Comparison of ENCODE assay signal across 1 cellular context in the genomic region with DNA sequence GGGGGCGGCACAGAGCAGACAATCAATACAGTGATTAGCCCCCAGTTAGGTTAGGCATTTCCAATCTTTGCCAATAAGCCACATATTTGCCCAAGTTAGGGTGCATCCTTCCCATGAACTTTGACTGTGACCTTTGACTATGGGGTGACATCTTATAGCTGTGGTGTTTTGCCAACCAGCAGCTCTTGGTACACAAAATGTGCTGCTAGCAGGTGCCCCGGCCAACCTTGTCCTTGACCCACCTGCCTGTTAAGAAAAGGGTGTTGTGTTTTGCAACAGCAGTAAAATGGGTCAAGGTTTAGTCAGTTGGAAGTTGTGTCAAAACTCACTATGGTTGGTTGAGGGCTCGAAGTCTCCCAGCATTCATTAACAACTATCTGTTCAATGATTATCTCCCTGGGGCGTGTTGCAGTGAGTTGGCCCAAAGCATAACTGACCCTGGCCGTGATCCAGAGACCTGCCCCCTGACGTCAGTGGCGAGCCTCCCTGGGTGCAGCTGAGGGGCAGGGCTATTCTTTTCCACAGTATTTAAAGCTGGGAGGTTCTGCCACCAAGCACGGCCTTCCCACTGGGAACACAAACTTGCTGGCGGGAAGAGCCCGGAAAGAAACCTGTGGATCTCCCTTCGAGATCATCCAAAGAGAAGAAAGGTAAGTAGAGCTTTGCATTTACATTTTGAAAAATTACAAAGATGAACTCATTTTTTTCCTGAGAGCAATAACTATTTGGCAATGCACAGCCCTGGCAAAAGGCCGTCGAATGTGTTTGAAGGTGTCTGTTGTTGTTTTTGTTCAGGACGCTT.
TF ChIP-seq lines count a peak whose summit lies in the region.

TSS of gene PCK1 (plus strand) at position 557 of the 802 bp plus-strand sequence. CDS start 302 bp downstream, outside the sequence.

TF ChIP-seq in HepG2, 621 proteins besides CTCF, POLR2A, EP300 and RAD21 (continued from another document and continues in another):
- TF ChIP-seq, protein P1, sequence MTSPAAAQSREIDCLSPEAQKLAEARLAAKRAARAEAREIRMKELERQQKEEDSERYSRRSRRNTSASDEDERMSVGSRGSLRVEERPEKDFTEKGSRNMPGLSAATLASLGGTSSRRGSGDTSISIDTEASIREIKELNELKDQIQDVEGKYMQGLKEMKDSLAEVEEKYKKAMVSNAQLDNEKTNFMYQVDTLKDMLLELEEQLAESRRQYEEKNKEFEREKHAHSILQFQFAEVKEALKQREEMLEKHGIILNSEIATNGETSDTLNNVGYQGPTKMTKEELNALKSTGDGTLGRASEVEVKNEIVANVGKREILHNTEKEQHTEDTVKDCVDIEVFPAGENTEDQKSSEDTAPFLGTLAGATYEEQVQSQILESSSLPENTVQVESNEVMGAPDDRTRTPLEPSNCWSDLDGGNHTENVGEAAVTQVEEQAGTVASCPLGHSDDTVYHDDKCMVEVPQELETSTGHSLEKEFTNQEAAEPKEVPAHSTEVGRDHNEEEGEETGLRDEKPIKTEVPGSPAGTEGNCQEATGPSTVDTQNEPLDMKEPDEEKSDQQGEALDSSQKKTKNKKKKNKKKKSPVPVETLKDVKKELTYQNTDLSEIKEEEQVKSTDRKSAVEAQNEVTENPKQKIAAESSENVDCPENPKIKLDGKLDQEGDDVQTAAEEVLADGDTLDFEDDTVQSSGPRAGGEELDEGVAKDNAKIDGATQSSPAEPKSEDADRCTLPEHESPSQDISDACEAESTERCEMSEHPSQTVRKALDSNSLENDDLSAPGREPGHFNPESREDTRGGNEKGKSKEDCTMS (CRISPR knock-in tag; conservative IDR thresholded peaks at IDR 0.05) = no peak
- TF ChIP-seq EZH2 (conservative IDR thresholded peaks at IDR 0.05; ENCODE audit: low read depth, low read length) (no peak), ZNF724P (CRISPR knock-in tag; IDR thresholded peaks at IDR 0.05; ENCODE audit: borderline replicate concordance) (peak; percentile 15; the same call in 1 of the 2 replicates), ETV6 (CRISPR knock-in tag; conservative IDR thresholded peaks at IDR 0.05) (no peak), ZNF3 (CRISPR knock-in tag; IDR thresholded peaks at IDR 0.05) (peak; percentile 64; the same call in 1 of the 2 replicates), SMAD1 (CRISPR knock-in tag; IDR thresholded peaks at IDR 0.05; ENCODE audit: borderline replicate concordance, low read depth) (no peak), NFE2L1 (CRISPR knock-in tag; IDR thresholded peaks at IDR 0.05; ENCODE audit: borderline replicate concordance) (no peak), NR1H2 (CRISPR knock-in tag; IDR thresholded peaks at IDR 0.05; ENCODE audit: borderline replicate concordance, low read depth) (no peak), PCBP2 (optimal IDR thresholded peaks at IDR 0.05; ENCODE audit: low read depth, low read length, poor library complexity, severe bottlenecking) (no peak), SOX5 (CRISPR knock-in tag; IDR thresholded peaks at IDR 0.05; ENCODE audit: borderline replicate concordance) (peak; percentile 94), ZNF782 (CRISPR knock-in tag; IDR thresholded peaks at IDR 0.05; ENCODE audit: borderline replicate concordance) (0 out of 2 replicates have a peak, but pooled peaks have one; percentile 66), ZMYM2 (CRISPR knock-in tag; IDR thresholded peaks at IDR 0.05) (peak; percentile 92), THRA (CRISPR knock-in tag; IDR thresholded peaks at IDR 0.05; ENCODE audit: borderline replicate concordance) (peak; percentile 92; the same call in 1 of the 2 replicates), ZNF513 (CRISPR knock-in tag; conservative IDR thresholded peaks at IDR 0.05) (no peak), ZNF326 (CRISPR knock-in tag; IDR thresholded peaks at IDR 0.05; ENCODE audit: borderline replicate concordance) (no peak), HMGXB3 (CRISPR knock-in tag; IDR thresholded peaks at IDR 0.05; ENCODE audit: borderline replicate concordance) (no peak), ZNF367 (CRISPR knock-in tag; IDR thresholded peaks at IDR 0.05; ENCODE audit: borderline replicate concordance) (no peak), ZNF746 (CRISPR knock-in tag; IDR thresholded peaks at IDR 0.05) (peak; percentile 78), ZFP1 (CRISPR knock-in tag; IDR thresholded peaks at IDR 0.05) (peak; percentile 91), ZSCAN21 (CRISPR knock-in tag; IDR thresholded peaks at IDR 0.05; ENCODE audit: borderline replicate concordance) (peak; percentile 73), FOXK2 (IDR thresholded peaks at IDR 0.05) (peak; percentile 61), ZNF235 (CRISPR knock-in tag; IDR thresholded peaks at IDR 0.05; ENCODE audit: borderline replicate concordance) (no peak), SMC3 (IDR thresholded peaks at IDR 0.05; ENCODE audit: low read length) (peak; percentile 44), THAP11 (CRISPR knock-in tag; IDR thresholded peaks at IDR 0.05) (peak; percentile 83), BRCA1 (CRISPR knock-in tag; IDR thresholded peaks at IDR 0.05) (peak; percentile 79; the same call in 1 of the 2 replicates), ZMAT3 (CRISPR knock-in tag; conservative IDR thresholded peaks at IDR 0.05) (peak; percentile 96), ZNF264 (CRISPR knock-in tag; IDR thresholded peaks at IDR 0.05) (peak; percentile 88), FOXP4 (CRISPR knock-in tag; IDR thresholded peaks at IDR 0.05) (peak; percentile 90), MED13 (CRISPR knock-in tag; IDR thresholded peaks at IDR 0.05) (no peak; the same call in 1 of the 2 replicates), NR2F2 (IDR thresholded peaks at IDR 0.05; ENCODE audit: borderline replicate concordance, low read depth) (peak; percentile 98), MIER2 (CRISPR knock-in tag; IDR thresholded peaks at IDR 0.05) (peak; percentile 67; the same call in 1 of the 2 replicates), MAF1 (CRISPR knock-in tag; IDR thresholded peaks at IDR 0.05; ENCODE audit: borderline replicate concordance) (no peak), IKZF4 (CRISPR knock-in tag; IDR thresholded peaks at IDR 0.05; ENCODE audit: borderline replicate concordance, low read depth, not compliant biosample characterization) (peak; percentile 78), SMAD3 (CRISPR knock-in tag; IDR thresholded peaks at IDR 0.05) (peak; percentile 76; the same call in 1 of the 2 replicates), SYNCRIP (IDR thresholded peaks at IDR 0.05; ENCODE audit: insufficient read depth, low read depth, low read length) (no peak), HDAC2 (CRISPR knock-in tag; IDR thresholded peaks at IDR 0.05) (peak; percentile 96; the same call in 1 of the 2 replicates)
- TF ChIP-seq, protein P2, sequence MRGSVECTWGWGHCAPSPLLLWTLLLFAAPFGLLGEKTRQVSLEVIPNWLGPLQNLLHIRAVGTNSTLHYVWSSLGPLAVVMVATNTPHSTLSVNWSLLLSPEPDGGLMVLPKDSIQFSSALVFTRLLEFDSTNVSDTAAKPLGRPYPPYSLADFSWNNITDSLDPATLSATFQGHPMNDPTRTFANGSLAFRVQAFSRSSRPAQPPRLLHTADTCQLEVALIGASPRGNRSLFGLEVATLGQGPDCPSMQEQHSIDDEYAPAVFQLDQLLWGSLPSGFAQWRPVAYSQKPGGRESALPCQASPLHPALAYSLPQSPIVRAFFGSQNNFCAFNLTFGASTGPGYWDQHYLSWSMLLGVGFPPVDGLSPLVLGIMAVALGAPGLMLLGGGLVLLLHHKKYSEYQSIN (CRISPR knock-in tag; IDR thresholded peaks at IDR 0.05; ENCODE audit: borderline replicate concordance) = no peak; the same call in 1 of the 2 replicates
- TF ChIP-seq, protein P3, sequence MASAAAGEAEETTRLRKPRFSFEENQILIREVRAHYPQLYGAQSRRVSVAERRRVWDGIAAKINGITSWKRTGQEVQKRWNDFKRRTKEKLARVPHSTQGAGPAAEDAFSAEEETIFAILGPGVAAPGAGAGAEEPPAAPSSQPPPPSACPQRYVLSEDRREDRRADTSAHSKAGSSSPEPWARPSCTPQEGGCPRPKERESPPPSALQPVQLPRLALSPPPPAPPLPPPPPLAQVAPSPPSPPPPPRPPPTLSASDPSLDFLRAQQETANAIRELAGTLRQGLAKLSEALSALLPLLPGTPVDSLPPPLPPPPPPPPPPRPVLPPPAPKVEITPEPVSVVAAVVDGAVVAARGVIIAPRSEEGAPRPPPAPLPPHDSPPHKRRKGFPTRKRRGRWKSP (CRISPR knock-in tag; IDR thresholded peaks at IDR 0.05) = peak; percentile 83; the same call in 1 of the 2 replicates
- TF ChIP-seq, protein P4, sequence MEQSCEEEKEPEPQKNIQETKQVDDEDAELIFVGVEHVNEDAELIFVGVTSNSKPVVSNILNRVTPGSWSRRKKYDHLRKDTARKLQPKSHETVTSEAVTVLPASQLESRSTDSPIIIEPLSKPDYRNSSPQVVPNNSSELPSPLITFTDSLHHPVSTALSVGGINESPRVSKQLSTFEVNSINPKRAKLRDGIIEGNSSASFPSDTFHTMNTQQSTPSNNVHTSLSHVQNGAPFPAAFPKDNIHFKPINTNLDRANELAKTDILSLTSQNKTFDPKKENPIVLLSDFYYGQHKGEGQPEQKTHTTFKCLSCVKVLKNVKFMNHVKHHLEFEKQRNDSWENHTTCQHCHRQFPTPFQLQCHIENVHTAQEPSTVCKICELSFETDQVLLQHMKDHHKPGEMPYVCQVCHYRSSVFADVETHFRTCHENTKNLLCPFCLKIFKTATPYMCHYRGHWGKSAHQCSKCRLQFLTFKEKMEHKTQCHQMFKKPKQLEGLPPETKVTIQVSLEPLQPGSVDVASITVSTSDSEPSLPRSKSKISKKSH (CRISPR knock-in tag; IDR thresholded peaks at IDR 0.05; ENCODE audit: borderline replicate concordance) = no peak
- TF ChIP-seq, protein P5, sequence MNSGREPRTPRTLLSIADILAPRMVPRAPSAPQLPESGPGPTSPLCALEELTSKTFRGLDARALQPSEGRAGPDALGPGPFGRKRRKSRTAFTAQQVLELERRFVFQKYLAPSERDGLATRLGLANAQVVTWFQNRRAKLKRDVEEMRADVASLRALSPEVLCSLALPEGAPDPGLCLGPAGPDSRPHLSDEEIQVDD (CRISPR knock-in tag; IDR thresholded peaks at IDR 0.05; ENCODE audit: borderline replicate concordance) = no peak
